19 cellular contexts compared by ENCODE assay signal in the genomic region with DNA sequence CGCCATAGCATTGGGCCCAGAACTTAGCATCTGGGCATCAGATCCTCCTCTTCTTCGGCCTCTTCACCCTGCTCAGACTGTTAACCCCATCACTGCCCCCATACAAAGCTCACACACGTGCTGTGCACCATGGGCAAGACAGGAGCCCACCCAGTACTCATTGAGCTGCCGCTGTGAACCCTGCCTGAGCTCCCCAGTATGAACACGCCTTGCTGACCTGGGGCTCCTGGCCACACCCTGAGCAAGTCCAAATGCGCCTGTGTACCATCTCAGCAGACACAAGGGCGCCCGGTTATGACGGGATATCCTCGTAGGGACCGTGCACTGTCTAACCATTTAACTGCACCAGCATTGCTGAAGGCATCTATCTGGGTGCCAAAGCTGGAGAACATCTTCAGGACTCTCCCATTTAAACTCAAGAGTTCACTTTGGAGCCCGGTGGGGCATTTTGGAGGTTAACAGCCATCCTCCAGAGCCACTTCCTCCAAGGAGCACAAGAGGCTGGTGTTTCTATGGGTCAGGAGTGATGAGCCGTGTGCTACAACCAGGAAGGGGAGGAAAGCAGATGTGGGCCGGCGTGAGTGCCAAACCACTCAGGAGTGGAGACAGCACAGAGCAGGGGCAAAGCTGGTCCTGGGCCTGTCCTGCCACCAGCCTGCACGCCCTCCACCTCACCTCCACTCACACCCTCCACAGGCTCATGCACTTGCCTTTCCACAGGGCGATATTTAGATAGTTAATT. TPM values are rescaled to one million over a fixed set of nuclear protein-coding genes. Genes with fewer than 3 reads are reported as not detected.
"Had no signal": no experiment of that assay in that cellular context is flagged by ENCODE, and none has a peak within 500 bp of the region (broad histone marks: within the 10 kb centered on the region; RNA-seq: fewer than 3 reads in every experiment).

No MANE protein-coding gene starts in this region.

- H3K27ac Mint-ChIP-seq: activated T-helper 17 cell treated with anti-CD3 and anti-CD28 coated beads, Interleukin-2, amount 50 U/mL, for 72 hours; immature natural killer cell; natural killer cell had no signal

- H3K36me3 ChIP-seq: adrenal gland had no signal

- H3K4me1 ChIP-seq: adrenal gland, psoas muscle had no signal

- ATAC-seq: activated T-helper 17 cell treated with anti-CD3 and anti-CD28 coated beads, Interleukin-2, amount 50 U/mL, for 72 hours; mucosa of descending colon; natural killer cell; psoas muscle; sciatic nerve had no signal

- H3K4me3 ChIP-seq: adrenal gland, mucosa of descending colon, psoas muscle had no signal

- H3K4me3 Mint-ChIP-seq: activated T-helper 17 cell treated with anti-CD3 and anti-CD28 coated beads, Interleukin-2, amount 50 U/mL, for 72 hours; immature natural killer cell; natural killer cell had no signal

- H3K36me3 Mint-ChIP-seq: immature natural killer cell, natural killer cell had no signal

- H3K27ac ChIP-seq: adrenal gland, psoas muscle had no signal

- DNase-seq: activated naive CD4-positive, alpha-beta T cell treated with anti-CD3 and anti-CD28 coated beads, Interleukin-2, amount 50 U/mL, for 16 hours; activated T-cell treated with anti-CD3 and anti-CD28 coated beads for 4 hours; dermis blood vessel endothelial cell; glutamatergic neuron; immature natural killer cell; mammary epithelial cell; mucosa of descending colon; natural killer cell; stimulated activated CD4-positive, alpha-beta T cell treated with anti-CD3 and anti-CD28 coated beads, Interleukin-12 subunit alpha, Interleukin-12 subunit beta, amount 100 ng/mL, for 4 hours; stimulated activated naive CD4-positive, alpha-beta T cell treated with Interleukin-2 at 50 U/mL for 16 hours; T1000 had no signal

- H3K9me3 ChIP-seq: adrenal gland, mucosa of descending colon had no signal

- H3K9me3 Mint-ChIP-seq: natural killer cell had no signal

- H3K4me1 Mint-ChIP-seq: activated T-helper 17 cell treated with anti-CD3 and anti-CD28 coated beads, Interleukin-2, amount 50 U/mL, for 72 hours; immature natural killer cell; natural killer cell had no signal

- H3K27me3 ChIP-seq: adrenal gland had no signal

RNA-seq across cellular contexts. Expression of gene PRR23E, which starts 12.1 kb away (rescaled TPM):
- total RNA-seq: activated T-helper 17 cell treated with anti-CD3 and anti-CD28 coated beads, Interleukin-2, amount 50 U/mL, for 72 hours; adrenal gland; dermis blood vessel endothelial cell; fibroblast of villous mesenchyme; mammary epithelial cell; mucosa of descending colon; natural killer cell; psoas muscle; sciatic nerve; temporal lobe; urinary bladder had no signal
- polyA plus RNA-seq: adrenal gland, esophagus, immature natural killer cell, mammary epithelial cell, psoas muscle, urinary bladder had no signal
